In genomic region chr10:73553316-73553715, GRCh38 we compare ENCODE assay signal across 12 cellular contexts. TPM values are rescaled to one million over a fixed set of nuclear protein-coding genes. Genes with fewer than 3 reads are reported as not detected.
DNase-seq lines count a peak whose midpoint lies in the region; ATAC-seq and TF ChIP-seq lines count a peak whose summit lies in the region.
"Had no signal": no experiment of that assay in that cellular context is flagged by ENCODE, and none has a peak within 500 bp of the region (broad histone marks: within the 10 kb centered on the region; RNA-seq: fewer than 3 reads in every experiment).

No MANE protein-coding gene starts in this region.

- H3K36me3 ChIP-seq in gastroesophageal sphincter: peaks cover 0 to 9% of the 10 kb centered on the region in 2 donors
- H3K36me3 ChIP-seq in transverse colon: no peaks in the 10 kb centered on the region
- H3K36me3 ChIP-seq: neutrophil had no signal

- WGBS in gastroesophageal sphincter (ENCODE audit: low coverage in 1 of 2), 2 donors: 100% methylated on average over 1 of the region's 1 CpG; no CpG with 5 or more reads in 1 of the 2 donors
- 56% methylated on average over 1 of the region's 1 CpG; no CpG with 5 or more reads in 1 of the 2 donors for WGBS in transverse colon (ENCODE audit: low coverage in 1 of 2), 2 donors

- H3K4me3 Mint-ChIP-seq in neural crest cell (peak overlapping the region; percentile 69), osteocyte (ENCODE audit: unreplicated experiment) (no peak overlapping the region)

- H3K27me3 ChIP-seq in gastroesophageal sphincter (no peaks in the 10 kb centered on the region), transverse colon (no peaks in the 10 kb centered on the region)
- H3K27me3 ChIP-seq: neutrophil had no signal

- ATAC-seq in Right ventricle myocardium inferior (peak; percentile 96), gastroesophageal sphincter (peak; percentile 94)

- intact Hi-C loops in Right ventricle myocardium inferior (cut with DNase I) (no loop called here), cardiac septum (cut with DNase I) (no loop called here), transverse colon (cut with DNase I; ENCODE audit: low total_unique reads) (no loop called here)

- peak overlapping the region; percentile 91 for H3K27ac Mint-ChIP-seq in neural crest cell (ENCODE audit: unreplicated experiment)
- no peak overlapping the region for H3K27ac Mint-ChIP-seq in osteocyte (ENCODE audit: unreplicated experiment)

- H3K36me3 Mint-ChIP-seq in neural crest cell (ENCODE audit: low read depth) (peaks cover 8% of the 10 kb centered on the region), osteocyte (ENCODE audit: unreplicated experiment) (no peaks in the 10 kb centered on the region)

- peak overlapping the region in 1 of 2 donors; percentile 8 for H3K4me3 ChIP-seq in gastroesophageal sphincter
- H3K4me3 ChIP-seq in transverse colon: no peak overlapping the region
- H3K4me3 ChIP-seq: PC-9 had no signal

- H3K9me3 Mint-ChIP-seq in neural crest cell (no peaks in the 10 kb centered on the region), osteocyte (ENCODE audit: unreplicated experiment) (no peaks in the 10 kb centered on the region)

- DNase-seq in Right ventricle myocardium inferior (ENCODE audit: missing footprints): no peak
- no peak for DNase-seq in cardiac septum (ENCODE audit: low spot score)
- DNase-seq in neural crest cell (ENCODE audit: low read depth, low spot score): peak; percentile 33
- no peak for DNase-seq in transverse colon
- no peak for DNase-seq in activated CD4-positive, alpha-beta T cell treated with anti-CD3 and anti-CD28 coated beads, Interleukin-2, amount 50 U/mL, for 1 hour
- no peak for DNase-seq in NK-92 (lab: John Stamatoyannopoulos, UW; ENCODE audit: unreplicated experiment)
- no peak for DNase-seq in osteocyte (ENCODE audit: extremely low spot score, unreplicated experiment)
- DNase-seq: NCI-H2081 treated with DMSO at 0.1 percent for 48 hours, PC-9, T-helper 9 cell had no signal

- H3K27ac ChIP-seq in gastroesophageal sphincter: peak overlapping the region; percentile 80 to 96 (median 81)
- H3K27ac ChIP-seq in transverse colon: peak overlapping the region; percentile 49 to 73 (median 67)
- H3K27ac ChIP-seq: neutrophil, PC-9 had no signal

- H3K27me3 Mint-ChIP-seq in neural crest cell (ENCODE audit: low read depth): no peaks in the 10 kb centered on the region
- H3K27me3 Mint-ChIP-seq in osteocyte (ENCODE audit: unreplicated experiment): no peaks in the 10 kb centered on the region

- H3K9me3 ChIP-seq in gastroesophageal sphincter (no peaks in the 10 kb centered on the region), transverse colon (no peaks in the 10 kb centered on the region)
- H3K9me3 ChIP-seq: neutrophil had no signal

- peaks cover 4 to 52% (median 13%) of the 10 kb centered on the region in 3 donors for H3K4me1 ChIP-seq in gastroesophageal sphincter
- H3K4me1 ChIP-seq in transverse colon: peaks cover 0 to 26% (median 19%) of the 10 kb centered on the region in 4 donors

- in situ Hi-C loops in transverse colon (cut with MboI; ENCODE audit: low pct_ligation_motif_present in 1 of 4, low pct_unique_long_range_greater_than_20kb in 1 of 4, low sequenced_read_pairs in 3 of 4): no loop called here

- TF ChIP-seq EP300 in gastroesophageal sphincter (IDR thresholded peaks at IDR 0.05) (no peak), transverse colon (IDR thresholded peaks at IDR 0.05; ENCODE audit: low read depth) (peak; percentile 36)

- H3K4me1 Mint-ChIP-seq in neural crest cell (peaks cover 49% of the 10 kb centered on the region), osteocyte (ENCODE audit: unreplicated experiment) (no peaks in the 10 kb centered on the region)

- TF ChIP-seq POLR2A in gastroesophageal sphincter (IDR thresholded peaks at IDR 0.05) (no peak), transverse colon (IDR thresholded peaks at IDR 0.05) (no peak)

- no peak for TF ChIP-seq CTCF in gastroesophageal sphincter (IDR thresholded peaks at IDR 0.05)
- TF ChIP-seq CTCF in neural crest cell (conservative IDR thresholded peaks at IDR 0.05): no peak
- no peak for TF ChIP-seq CTCF in transverse colon (IDR thresholded peaks at IDR 0.05)
- no peak for TF ChIP-seq CTCF in osteocyte (IDR thresholded peaks at IDR 0.05)

RNA-seq across cellular contexts. Expression of gene USP54, which starts 37.8 kb away (rescaled TPM):
- total RNA-seq in Right ventricle myocardium inferior: 29.7 TPM
- 16.3 TPM for total RNA-seq in cardiac septum
- total RNA-seq in gastroesophageal sphincter: 100 to 1,000 TPM in 1 of 4 donors, 10 to 100 TPM in 3; 27.1 to 106 (median 53.8) TPM
- 64.8 and 66.1 TPM in 2 replicates for total RNA-seq in neural crest cell
- total RNA-seq in transverse colon: 100 to 1,000 TPM; 109 to 168 (median 114) TPM
- total RNA-seq in osteocyte: 9.4 and 11.2 TPM in 2 replicates

RNA-seq across cellular contexts. Expression of gene PPP3CB, which starts 57.5 kb away (rescaled TPM):
- 62.9 TPM for total RNA-seq in Right ventricle myocardium inferior
- 61.6 TPM for total RNA-seq in cardiac septum
- total RNA-seq in gastroesophageal sphincter: 100 to 1,000 TPM in 1 of 4 donors, 10 to 100 TPM in 3; 69.2 to 121 (median 75.4) TPM
- total RNA-seq in neural crest cell: 45.6 and 46.9 TPM in 2 replicates
- total RNA-seq in transverse colon: 10 to 100 TPM; 20.5 to 54.5 (median 35.9) TPM
- 65.5 and 65.6 TPM in 2 replicates for total RNA-seq in osteocyte
